In the genomic region with DNA sequence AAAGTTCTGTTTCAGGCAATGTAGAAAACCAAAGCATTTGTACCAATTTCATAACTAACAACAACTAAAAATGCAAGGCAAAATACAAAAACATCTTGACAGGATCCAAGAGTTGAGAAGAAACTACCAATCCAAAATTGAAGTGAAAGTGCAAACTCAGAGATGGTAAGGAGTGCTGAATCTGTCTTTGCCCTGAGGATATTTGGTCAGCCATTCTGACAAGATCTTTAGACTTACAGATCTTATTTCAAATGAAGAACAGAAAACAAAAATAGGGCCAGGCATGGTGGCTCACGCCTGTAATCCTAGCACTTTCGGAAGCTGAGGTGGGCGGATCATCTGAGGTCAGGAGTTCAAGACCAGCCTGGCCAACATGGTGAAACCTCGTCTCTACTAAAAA, we compare ENCODE assay signal across 12 cellular contexts.
"Had no signal": no experiment of that assay in that cellular context is flagged by ENCODE, and none has a peak within 500 bp of the region (broad histone marks: within the 10 kb centered on the region; RNA-seq: fewer than 3 reads in every experiment).

No MANE protein-coding gene starts in this region.

- DNase-seq: activated CD4-positive, alpha-beta T cell treated with anti-CD3 and anti-CD28 coated beads, Interleukin-2, amount 50 U/mL, for 48 hours; activated gamma-delta T cell; activated T-cell treated with anti-CD3 and anti-CD28 coated beads, Interleukin-2, amount 50 U/mL, for 48 hours; left lung; natural killer cell; nucleus accumbens; stimulated activated CD4-positive, alpha-beta T cell treated with anti-CD3 and anti-CD28 coated beads, Interleukin-12 subunit alpha, Interleukin-12 subunit beta, amount 100 ng/mL, for 4 hours; stimulated activated naive CD4-positive, alpha-beta T cell; substantia nigra; transverse colon had no signal

- FAIRE-seq: keratinocyte had no signal

- H3K4me3 ChIP-seq: gastroesophageal sphincter, left lung, transverse colon had no signal

- H3K36me3 ChIP-seq: gastroesophageal sphincter, left lung, transverse colon had no signal

- H3K27ac ChIP-seq: gastroesophageal sphincter, left lung, transverse colon had no signal

- H3K27me3 ChIP-seq: gastroesophageal sphincter, left lung, transverse colon had no signal

- H3K4me1 ChIP-seq: gastroesophageal sphincter, left lung had no signal
